ENCODE assay signal across 8 cellular contexts in genomic region chr15:43185161-43186002, GRCh38. TPM values are rescaled to one million over a fixed set of nuclear protein-coding genes. Genes with fewer than 3 reads are reported as not detected.
DNase-seq lines count a peak whose midpoint lies in the region; ATAC-seq and TF ChIP-seq lines count a peak whose summit lies in the region.

TSS of gene CCNDBP1 (plus strand) at chr15:43185403. CDS start at chr15:43185499, 96 bp downstream.

- DNase-seq in NCI-H748 treated with DMSO at 0.1 percent for 48 hours (lab: John Stamatoyannopoulos, UW), result peak; percentile 75
- DNase-seq in activated CD4-positive, alpha-beta T cell treated with anti-CD3 and anti-CD28 coated beads, Interleukin-2, amount 50 U/mL, for 1 hour, result peak; percentile 79
- DNase-seq in dedifferentiated amniotic fluid mesenchymal stem cell (ENCODE audit: extremely low spot score), result peak; percentile 59
- DNase-seq in left lobe of liver (ENCODE audit: low spot score), result peak; percentile 97
- DNase-seq in stimulated activated CD4-positive, alpha-beta T cell treated with anti-CD3 and anti-CD28 coated beads, Interleukin-2, amount 100 ng/mL, for 48 hours, result peak; percentile 83 to 87

- peak; percentile 41 for TF ChIP-seq CTCF in C4-2B (conservative IDR thresholded peaks at IDR 0.05)

- peak; percentile 95 for TF ChIP-seq POLR2A in GM19193 (IDR thresholded peaks at IDR 0.05; ENCODE audit: extremely low read depth, insufficient read depth, insufficient read length)

- ATAC-seq in HG03432 (IDR thresholded peaks at IDR 0.05; ENCODE audit: unreplicated experiment) (peak; percentile 95), left lobe of liver (peak; percentile 98)

- H3K27ac ChIP-seq in C4-2B, result peak within 1 kb of the TSS; percentile 50

RNA-seq across cellular contexts. Expression of gene CCNDBP1, which starts in this region (rescaled TPM):
- total RNA-seq in left lobe of liver, result 20.0 TPM

Comparison
In these comparisons a context has a peak if more than half of its experiments do, and no peak if none do; other contexts are left out.
1. Peak in every context shown above with its lines: DNase-seq, ATAC-seq and H3K27ac ChIP-seq.